Comparison of ENCODE assay signal across 8 cellular contexts in genomic region chr13:32309812-32310706, GRCh38. TPM values are rescaled to one million over a fixed set of nuclear protein-coding genes. Genes with fewer than 3 reads are reported as not detected.
DNase-seq lines count a peak whose midpoint lies in the region; ATAC-seq and TF ChIP-seq lines count a peak whose summit lies in the region.

No MANE protein-coding gene starts in this region.

- no peaks in the 10 kb centered on the region for H3K27me3 ChIP-seq in muscle layer of duodenum (ENCODE audit: low read depth, low read length)

- H3K4me1 ChIP-seq in muscle layer of duodenum (ENCODE audit: control insufficient read depth in 1 of 2, insufficient read depth in 2 of 2, low read length in 2 of 2), result no peaks in the 10 kb centered on the region

- DNase-seq in Daoy (ENCODE audit: low read depth) (peak; percentile 14), HuH-7.5 (ENCODE audit: low spot score) (peak; percentile 29), epidermal melanocyte (ENCODE audit: insufficient read length, low spot score) (peak; percentile 49), COLO668 (lab: John Stamatoyannopoulos, UW; ENCODE audit: unreplicated experiment) (no peak)
- DNase-seq in stimulated activated CD4-positive, alpha-beta T cell treated with anti-CD3 and anti-CD28 coated beads, Interleukin-15, amount 100 ng/mL, for 24 hours, result no peak

- peak; percentile 59 for ATAC-seq in GM19397 (IDR thresholded peaks at IDR 0.05; ENCODE audit: unreplicated experiment)
- ATAC-seq in SK-N-SH treated with all-trans-retinoic acid at 6 μM for 48 hours, result peak; percentile 90

- H3K4me3 ChIP-seq in muscle layer of duodenum (ENCODE audit: low read depth in 1 of 2, low read length in 2 of 2), result peak overlapping the region; percentile 38 to 43

- H3K36me3 ChIP-seq in muscle layer of duodenum (ENCODE audit: control insufficient read depth in 1 of 2, insufficient read depth in 2 of 2, low read length in 2 of 2), result no peaks in the 10 kb centered on the region

- H3K27ac ChIP-seq in muscle layer of duodenum (ENCODE audit: low read length), result no peak overlapping the region

- H3K9me3 ChIP-seq in muscle layer of duodenum (ENCODE audit: control insufficient read depth in 1 of 2, low read length in 2 of 2), result no peaks in the 10 kb centered on the region

TF ChIP-seq in SK-N-SH treated with all-trans-retinoic acid at 6 μM for 48 hours, 23 proteins besides CTCF, POLR2A, EP300 and RAD21:
- no peak for TF ChIP-seq CSDC2 (CRISPR knock-in tag; IDR thresholded peaks at IDR 0.05)
- no peak for TF ChIP-seq ISL1 (CRISPR knock-in tag; IDR thresholded peaks at IDR 0.05)
- TF ChIP-seq ZNF8 (CRISPR knock-in tag; IDR thresholded peaks at IDR 0.05), result no peak
- TF ChIP-seq BACH2 (CRISPR knock-in tag; IDR thresholded peaks at IDR 0.05; ENCODE audit: borderline replicate concordance), result no peak
- no peak for TF ChIP-seq TOX (CRISPR knock-in tag; IDR thresholded peaks at IDR 0.05; ENCODE audit: borderline replicate concordance)
- TF ChIP-seq PPARA (CRISPR knock-in tag; IDR thresholded peaks at IDR 0.05; ENCODE audit: borderline replicate concordance), result no peak
- no peak for TF ChIP-seq ZFP30 (CRISPR knock-in tag; IDR thresholded peaks at IDR 0.05)
- TF ChIP-seq, protein P1, sequence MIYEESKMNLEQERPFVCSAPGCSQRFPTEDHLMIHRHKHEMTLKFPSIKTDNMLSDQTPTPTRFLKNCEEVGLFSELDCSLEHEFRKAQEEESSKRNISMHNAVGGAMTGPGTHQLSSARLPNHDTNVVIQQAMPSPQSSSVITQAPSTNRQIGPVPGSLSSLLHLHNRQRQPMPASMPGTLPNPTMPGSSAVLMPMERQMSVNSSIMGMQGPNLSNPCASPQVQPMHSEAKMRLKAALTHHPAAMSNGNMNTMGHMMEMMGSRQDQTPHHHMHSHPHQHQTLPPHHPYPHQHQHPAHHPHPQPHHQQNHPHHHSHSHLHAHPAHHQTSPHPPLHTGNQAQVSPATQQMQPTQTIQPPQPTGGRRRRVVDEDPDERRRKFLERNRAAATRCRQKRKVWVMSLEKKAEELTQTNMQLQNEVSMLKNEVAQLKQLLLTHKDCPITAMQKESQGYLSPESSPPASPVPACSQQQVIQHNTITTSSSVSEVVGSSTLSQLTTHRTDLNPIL (CRISPR knock-in tag; IDR thresholded peaks at IDR 0.05; ENCODE audit: low read depth), result no peak
- no peak for TF ChIP-seq RARB (CRISPR knock-in tag; IDR thresholded peaks at IDR 0.05)
- TF ChIP-seq PATZ1 (CRISPR knock-in tag; IDR thresholded peaks at IDR 0.05; ENCODE audit: borderline replicate concordance), result no peak
- TF ChIP-seq TCF4 (CRISPR knock-in tag; IDR thresholded peaks at IDR 0.05; ENCODE audit: borderline replicate concordance), result no peak
- TF ChIP-seq SNAI2 (CRISPR knock-in tag; IDR thresholded peaks at IDR 0.05), result no peak
- TF ChIP-seq CSRNP3 (CRISPR knock-in tag; IDR thresholded peaks at IDR 0.05), result no peak

RNA-seq across cellular contexts. Expression of gene ZAR1L, which starts 5.1 kb away (rescaled TPM):
- not detected in 2 replicates for total RNA-seq in Daoy (2014; rRNA removed; shearing (Covaris generic))

RNA-seq across cellular contexts. Expression of gene BRCA2, which starts 5.2 kb away (rescaled TPM):
- 7.8 and 19.4 TPM in 2 replicates for total RNA-seq in Daoy (2014; rRNA removed; shearing (Covaris generic))

Comparison
In these comparisons a context has a peak if more than half of its experiments do, and no peak if none do; other contexts are left out.
1. DNase-seq: peak in Daoy (single experiment), HuH-7.5 (single experiment) and epidermal melanocyte (single experiment); none in COLO668 (single experiment) and stimulated activated CD4-positive, alpha-beta T cell treated with anti-CD3 and anti-CD28 coated beads, Interleukin-15, amount 100 ng/mL, for 24 hours (single experiment).